Comparison of ENCODE assay signal across 17 cellular contexts in genomic region chr1:240491156-240491555, GRCh38.
DNase-seq lines count a peak whose midpoint lies in the region; ATAC-seq and TF ChIP-seq lines count a peak whose summit lies in the region.
"Had no signal": no experiment of that assay in that cellular context is flagged by ENCODE, and none has a peak within 500 bp of the region (broad histone marks: within the 10 kb centered on the region; RNA-seq: fewer than 3 reads in every experiment).

No MANE protein-coding gene starts in this region.

- H3K36me3 ChIP-seq in WERI-Rb-1 = no peaks in the 10 kb centered on the region
- H3K36me3 ChIP-seq: esophagus muscularis mucosa, right lobe of liver had no signal

- H3K4me3 ChIP-seq in astrocyte of the cerebellum (ENCODE audit: low read depth, low read length) (no peak overlapping the region), WERI-Rb-1 (ENCODE audit: low read depth, low read length) (no peak overlapping the region)
- H3K4me3 ChIP-seq: esophagus muscularis mucosa, lung, right lobe of liver had no signal

- in situ Hi-C loops in astrocyte of the cerebellum (cut with HindIII; ENCODE audit: low sequenced_read_pairs) = no loop called here

- DNase-seq in AG08396 (ENCODE audit: low spot score) (peak; percentile 71), HT1080 (ENCODE audit: low read depth) (peak; percentile 78), astrocyte of the cerebellum (ENCODE audit: low read depth) (peak; percentile 56), islet precursor cell (peak; percentile 69), ecto neural progenitor cell (ENCODE audit: low spot score) (no peak), omental fat pad (ENCODE audit: low spot score) (no peak), WERI-Rb-1 (no peak)
- DNase-seq: activated CD4-positive, alpha-beta T cell treated with anti-CD3 and anti-CD28 coated beads, Interleukin-2, amount 10 ng/mL, durations not matched to agents 7 days and 5 days; activated T-cell treated with anti-CD3 and anti-CD28 coated beads, Interleukin-2, amount 50 U/mL, for 1 hour; NCI-H187 treated with DMSO at 0.1 percent for 48 hours; NCI-H526 treated with DMSO at 0.1 percent for 48 hours; right lobe of liver; stimulated activated CD4-positive, alpha-beta T cell treated with anti-CD3 and anti-CD28 coated beads, Interleukin-4, amount 100 ng/mL, for 4 hours had no signal

- TF ChIP-seq CTCF in astrocyte of the cerebellum (IDR thresholded peaks at IDR 0.05; ENCODE audit: low read depth, low read length, missing control alignments) (no peak), omental fat pad (IDR thresholded peaks at IDR 0.05) (no peak), WERI-Rb-1 (IDR thresholded peaks at IDR 0.05; ENCODE audit: low read depth, low read length) (no peak)

- H3K27me3 ChIP-seq in WERI-Rb-1 (ENCODE audit: insufficient read depth, low read depth, severe bottlenecking) = no peaks in the 10 kb centered on the region
- H3K27me3 ChIP-seq: esophagus muscularis mucosa, right lobe of liver had no signal

- H3K27ac ChIP-seq in WERI-Rb-1 = no peak overlapping the region
- H3K27ac ChIP-seq: esophagus muscularis mucosa, right lobe of liver had no signal

- ATAC-seq in omental fat pad (ENCODE audit: low FRiP score) (no peak), HG02970 (IDR thresholded peaks at IDR 0.05; ENCODE audit: low FRiP score, unreplicated experiment) (no peak)
- ATAC-seq: right lobe of liver; stimulated activated effector memory CD8-positive, alpha-beta T cell treated with anti-CD3 and anti-CD28 coated beads, Interleukin-12 subunit alpha, Interleukin-12 subunit beta, amount 100 ng/mL, for 72 hours had no signal

- no peaks in the 10 kb centered on the region for H3K9me3 ChIP-seq in WERI-Rb-1 (ENCODE audit: severe bottlenecking)
- H3K9me3 ChIP-seq: esophagus muscularis mucosa, right lobe of liver had no signal

Comparison
In these comparisons a context has a peak if more than half of its experiments do, and no peak if none do; other contexts are left out.
1. DNase-seq: peak in AG08396 (single experiment), HT1080 (single experiment), astrocyte of the cerebellum (single experiment) and islet precursor cell (single experiment); none in ecto neural progenitor cell (single experiment), omental fat pad (single experiment) and WERI-Rb-1 (single experiment).